ENCODE assay signal across 14 cellular contexts in the genomic region with DNA sequence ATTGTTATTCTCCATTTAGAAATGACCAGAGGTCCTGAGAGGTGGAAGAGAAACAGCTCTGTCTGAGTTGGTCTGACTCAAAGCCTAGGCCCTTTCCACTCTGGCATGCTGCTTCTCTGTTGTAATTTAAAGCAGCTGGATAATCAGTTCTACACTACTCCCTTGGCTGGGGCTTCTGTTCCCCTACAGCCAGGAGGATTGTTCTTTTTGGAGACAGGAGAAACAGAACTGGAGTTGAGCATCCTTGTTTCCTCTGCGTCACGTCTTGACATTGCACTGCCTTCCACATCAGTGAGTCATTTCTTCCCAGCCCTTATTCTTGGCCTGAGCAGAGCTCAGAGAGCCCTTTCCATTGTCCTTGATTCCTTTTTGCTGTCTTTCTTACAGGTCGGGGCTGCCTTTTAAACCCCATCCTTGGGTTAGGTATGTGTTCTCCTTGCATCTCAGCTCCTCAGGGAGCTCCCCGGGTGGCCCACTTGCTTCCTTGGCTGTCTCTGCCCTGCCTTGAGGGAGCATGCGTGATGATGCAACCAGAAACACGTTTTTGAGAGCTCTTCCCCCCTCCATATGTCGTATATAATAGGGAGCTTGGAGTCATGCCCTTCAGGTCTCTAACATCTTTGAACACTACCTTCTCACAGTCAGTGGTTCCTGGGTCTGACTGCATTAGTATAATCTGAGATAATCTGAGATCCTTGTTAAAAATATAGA. TPM values are rescaled to one million over a fixed set of nuclear protein-coding genes. Genes with fewer than 3 reads are reported as not detected.
A peak's percentile ranks its signal among the peaks of the same experiment; 100 is the strongest.
DNase-seq lines count a peak whose midpoint lies in the region; ATAC-seq and TF ChIP-seq lines count a peak whose summit lies in the region.
"Had no signal": no experiment of that assay in that cellular context is flagged by ENCODE, and none has a peak within 500 bp of the region (broad histone marks: within the 10 kb centered on the region; RNA-seq: fewer than 3 reads in every experiment).

No MANE protein-coding gene starts in this region.

- peak overlapping the region in 1 of 4 donors; percentile 9 for H3K27ac ChIP-seq in body of pancreas
- peak overlapping the region; percentile 80 for H3K27ac ChIP-seq in suprapubic skin

- H3K36me3 Mint-ChIP-seq in activated naive CD8-positive, alpha-beta T cell treated with anti-CD3 and anti-CD28 coated beads, Interleukin-2, amount 50 U/mL, for 24 hours (ENCODE audit: low read depth): peaks cover 11% of the 10 kb centered on the region

- ATAC-seq in body of pancreas: peak; percentile 54
- ATAC-seq in left cardiac atrium: peak; percentile 72 to 90
- no peak for ATAC-seq in activated naive CD8-positive, alpha-beta T cell treated with anti-CD3 and anti-CD28 coated beads, Interleukin-2, amount 50 U/mL, for 24 hours
- ATAC-seq: HCT116 had no signal

- no peaks in the 10 kb centered on the region for H3K27me3 Mint-ChIP-seq in activated naive CD8-positive, alpha-beta T cell treated with anti-CD3 and anti-CD28 coated beads, Interleukin-2, amount 50 U/mL, for 24 hours
- H3K27me3 Mint-ChIP-seq: activated naive CD8-positive, alpha-beta T cell treated with anti-CD3 and anti-CD28 coated beads, Interleukin-2, amount 10 ng/mL, durations not matched to agents 7 days and 5 days had no signal

- TF ChIP-seq CTCF in body of pancreas (IDR thresholded peaks at IDR 0.05) (no peak), suprapubic skin (IDR thresholded peaks at IDR 0.05) (no peak)

- TF ChIP-seq POLR2A in body of pancreas (IDR thresholded peaks at IDR 0.05) (no peak), suprapubic skin (IDR thresholded peaks at IDR 0.05) (no peak)

- H3K9me3 ChIP-seq in body of pancreas (no peaks in the 10 kb centered on the region), suprapubic skin (no peaks in the 10 kb centered on the region)

- DNase-seq in HCEC 1CT (peak; percentile 57), body of pancreas (peak in 1 of 4 donors; percentile 39), left cardiac atrium (peak; percentile 56), suprapubic skin (ENCODE audit: low spot score in 2 of 2) (no peak), DMS153 (lab: John Stamatoyannopoulos, UW) (no peak), NCI-H524 treated with DMSO at 0.1 percent for 48 hours (lab: John Stamatoyannopoulos, UW) (no peak), globus pallidus (ENCODE audit: low spot score) (no peak)
- no peak for DNase-seq in activated naive CD8-positive, alpha-beta T cell treated with anti-CD3 and anti-CD28 coated beads, Interleukin-2, amount 50 U/mL, for 24 hours
- DNase-seq: activated CD4-positive, alpha-beta T cell treated with anti-CD3 and anti-CD28 coated beads for 4 hours; activated naive CD8-positive, alpha-beta T cell treated with anti-CD3 and anti-CD28 coated beads, Interleukin-2, amount 10 ng/mL, durations not matched to agents 7 days and 5 days; DMS79; glutamatergic neuron; NCI-H146 had no signal

- no peak overlapping the region for H3K27ac Mint-ChIP-seq in activated naive CD8-positive, alpha-beta T cell treated with anti-CD3 and anti-CD28 coated beads, Interleukin-2, amount 50 U/mL, for 24 hours
- H3K27ac Mint-ChIP-seq: activated naive CD8-positive, alpha-beta T cell treated with anti-CD3 and anti-CD28 coated beads, Interleukin-2, amount 10 ng/mL, durations not matched to agents 7 days and 5 days had no signal

- no peak for TF ChIP-seq EP300 in suprapubic skin (IDR thresholded peaks at IDR 0.05)

- no peak overlapping the region for H3K4me3 Mint-ChIP-seq in activated naive CD8-positive, alpha-beta T cell treated with anti-CD3 and anti-CD28 coated beads, Interleukin-2, amount 50 U/mL, for 24 hours
- H3K4me3 Mint-ChIP-seq: activated naive CD8-positive, alpha-beta T cell treated with anti-CD3 and anti-CD28 coated beads, Interleukin-2, amount 10 ng/mL, durations not matched to agents 7 days and 5 days had no signal

- peaks cover 0 to 9% of the 10 kb centered on the region in 2 donors for H3K36me3 ChIP-seq in body of pancreas (replicated peaks in 1 of 2; ENCODE audit: insufficient read depth in 1 of 2, low read depth in 2 of 2)
- peaks cover 75% of the 10 kb centered on the region for H3K36me3 ChIP-seq in suprapubic skin

- no peaks in the 10 kb centered on the region for H3K4me1 Mint-ChIP-seq in activated naive CD8-positive, alpha-beta T cell treated with anti-CD3 and anti-CD28 coated beads, Interleukin-2, amount 50 U/mL, for 24 hours

- no peak overlapping the region for H3K4me3 ChIP-seq in body of pancreas
- no peak overlapping the region for H3K4me3 ChIP-seq in suprapubic skin

- H3K4me1 ChIP-seq in body of pancreas (no peaks in the 10 kb centered on the region), suprapubic skin (peaks cover 32% of the 10 kb centered on the region)

- H3K9me3 Mint-ChIP-seq in activated naive CD8-positive, alpha-beta T cell treated with anti-CD3 and anti-CD28 coated beads, Interleukin-2, amount 50 U/mL, for 24 hours: no peaks in the 10 kb centered on the region
- H3K9me3 Mint-ChIP-seq: activated naive CD8-positive, alpha-beta T cell treated with anti-CD3 and anti-CD28 coated beads, Interleukin-2, amount 10 ng/mL, durations not matched to agents 7 days and 5 days had no signal

- H3K27me3 ChIP-seq in body of pancreas (no peaks in the 10 kb centered on the region), suprapubic skin (no peaks in the 10 kb centered on the region)

- 66 to 70% methylated on average over 7 of the region's 7 CpGs for WGBS in body of pancreas, 2 donors
- WGBS in suprapubic skin: 38% methylated on average over 7 of the region's 7 CpGs

- intact Hi-C loops in body of pancreas (cut with DNase I) (no loop called here), left cardiac atrium (cut with DNase I) (no loop called here)

RNA-seq across cellular contexts. Expression of a gene that starts 35.7 kb away (rescaled TPM):
- total RNA-seq in body of pancreas (1 to 10 TPM in 1 of 2 donors, not detected in 1; 1.3 TPM), left cardiac atrium (1 to 10 TPM; 3.3 to 3.7 TPM), suprapubic skin (10 to 100 TPM; 30.7 to 78.4 (median 53.9) TPM)

Comparison
In these comparisons a context has a peak if more than half of its experiments do, and no peak if none do; other contexts are left out.
1. DNase-seq: peak in HCEC 1CT (single experiment) and left cardiac atrium (single experiment); none in suprapubic skin (0 of 2), DMS153 (single experiment), NCI-H524 treated with DMSO at 0.1 percent for 48 hours (single experiment), activated naive CD8-positive, alpha-beta T cell treated with anti-CD3 and anti-CD28 coated beads, Interleukin-2, amount 50 U/mL, for 24 hours (single experiment) and globus pallidus (single experiment).
2. RNA of a gene that starts 35.7 kb away (total RNA-seq): 30.7 to 78.4 TPM in suprapubic skin; 3.3 to 3.7 TPM in left cardiac atrium and 1.3 TPM in body of pancreas; every median in the first group is over 4 times any median in the second.